8 cellular contexts compared by ENCODE assay signal in the genomic region with DNA sequence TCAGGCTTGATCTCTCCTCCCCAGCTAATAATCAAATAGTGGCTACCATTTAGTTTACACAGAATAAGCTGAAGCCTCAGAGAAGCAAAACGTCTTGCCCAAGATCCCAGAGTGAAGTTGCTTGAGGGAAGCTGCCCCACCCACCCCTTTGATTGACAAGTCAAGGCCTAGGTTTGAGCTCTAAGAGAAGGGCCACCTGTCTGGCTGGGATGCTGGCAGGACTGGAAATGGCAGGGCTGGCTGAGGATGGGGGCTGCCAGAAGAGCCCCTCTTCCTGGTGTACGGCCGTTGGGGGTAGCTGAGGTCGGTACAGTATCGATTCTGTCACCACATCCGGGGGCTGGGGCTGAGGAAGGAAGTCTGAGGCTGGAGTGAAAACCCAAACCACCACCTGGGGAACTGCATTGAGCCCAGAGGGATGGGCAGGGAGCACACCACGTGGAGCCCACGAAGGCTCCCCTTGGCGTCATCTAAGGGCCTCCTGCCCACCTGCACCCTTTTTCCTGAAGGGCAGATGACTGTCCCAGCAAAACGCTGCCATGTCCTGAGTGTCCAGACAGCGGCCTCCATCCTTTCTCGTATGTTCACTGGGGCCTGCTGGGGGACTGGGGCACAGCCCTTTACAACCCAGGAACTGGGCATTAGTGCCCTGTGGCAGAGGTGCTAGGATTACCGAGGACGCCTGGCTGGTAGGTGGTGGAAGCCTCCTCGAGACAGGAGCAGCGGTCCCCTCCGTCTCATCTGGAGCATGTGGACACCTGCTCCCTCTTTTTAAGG. TPM values are rescaled to one million over a fixed set of nuclear protein-coding genes. Genes with fewer than 3 reads are reported as not detected.
DNase-seq lines count a peak whose midpoint lies in the region; ATAC-seq, FAIRE-seq and TF ChIP-seq lines count a peak whose summit lies in the region.

No MANE protein-coding gene starts in this region.

- no peak overlapping the region for H3K4me3 ChIP-seq in Caco-2 (ENCODE audit: low read depth, low read length)
- peak overlapping the region; percentile 91 for H3K4me3 ChIP-seq in GM12878
- H3K4me3 ChIP-seq in transverse colon: peak overlapping the region in 1 of 4 donors; percentile 94

- CTCF ChIA-PET in Caco-2 (lab: Charles Lee) (interaction anchor here (1.0 kb wide), 2 partner anchors 13 to 123 kb away, joined by 3 read pairs; no protein-coding TSS in a partner anchor), GM12878 (lab: Yijun Ruan, JAX) (interaction anchor here (1.2 to 1.8 kb wide), 3 partner anchors 11 to 15 kb away, joined by 3 to 8 read pairs (median 5); no protein-coding TSS in a partner anchor)

- peak overlapping the region; percentile 95 for H3K27ac Mint-ChIP-seq in Caco-2 (ENCODE audit: unreplicated experiment)

- POLR2A ChIA-PET in Caco-2 (lab: Charles Lee) (interaction anchor here (0.6 kb wide), 1 partner anchor 1392 kb away, joined by 3 read pairs; a partner anchor contains a TSS), GM12878 (lab: Charles Lee) (interaction anchor here (0.6 to 1.4 kb wide), 6 partner anchors 10 to 395 kb away, joined by 3 to 5 read pairs (median 4); a partner anchor contains a TSS)

- DNase-seq in Caco-2: peak in 1 of 2 experiments; percentile 49
- DNase-seq in T-helper 2 cell: peak; percentile 24 to 86 (median 66)
- DNase-seq in GM12878 (ENCODE audit: low read depth, low spot score): peak; percentile 69
- DNase-seq in myocyte (ENCODE audit: low read depth): peak; percentile 26
- peak; percentile 76 for DNase-seq in transverse colon
- no peak for DNase-seq in retina

- peak overlapping the region; percentile 77 for H3K4me2 ChIP-seq in GM12878 (ENCODE audit: control insufficient read depth, insufficient read depth)

- TF ChIP-seq EP300 in GM12878 (IDR thresholded peaks at IDR 0.05; ENCODE audit: borderline replicate concordance in 1 of 2, control insufficient read depth in 1 of 2, low read depth in 2 of 2, low read length in 2 of 2) (peak; percentile 1 to 56; a peak in 1 of 4 replicates), transverse colon (IDR thresholded peaks at IDR 0.05; ENCODE audit: low read depth) (no peak)

- peak overlapping the region; percentile 82 for H3K9ac ChIP-seq in GM12878 (ENCODE audit: control insufficient read depth, insufficient read depth, low read length)

- SMC1A ChIA-PET in GM12878 (lab: Charles Lee; ENCODE audit: uncharacterized antibody, unreplicated experiment): interaction anchor here (0.8 to 1.3 kb wide), 6 partner anchors 11 to 107 kb away, joined by 3 to 4 read pairs (median 3); no protein-coding TSS in a partner anchor

- H3K4me1 ChIP-seq in Caco-2: peaks cover 24% of the 10 kb centered on the region
- H3K4me1 ChIP-seq in GM12878 (ENCODE audit: control insufficient read depth, insufficient read depth, low read length): peaks cover 30% of the 10 kb centered on the region
- peaks cover 20 to 41% (median 29%) of the 10 kb centered on the region in 4 donors for H3K4me1 ChIP-seq in transverse colon

- H3K27ac ChIP-seq in GM12878 (ENCODE audit: control insufficient read depth, insufficient read depth): peak overlapping the region; percentile 88
- H3K27ac ChIP-seq in transverse colon: peak overlapping the region; percentile 95 to 96 (median 95)

- WGBS in GM12878 (ENCODE audit: insufficient coverage, insufficient replicate concordance, low lambda C conversion rate, missing lambda C conversion rate): under 1% methylated on average over 17 of the region's 17 CpGs
- WGBS in transverse colon (ENCODE audit: low coverage in 1 of 2), 2 donors: 30 to 48% methylated on average over 6 to 17 of the region's 17 CpGs

- H3K36me3 ChIP-seq in Caco-2 (ENCODE audit: control insufficient read depth, insufficient read depth, low read length) (peaks cover 3% of the 10 kb centered on the region), GM12878 (ENCODE audit: control insufficient read depth in 2 of 2, insufficient read depth in 2 of 2, low read length in 1 of 2) (peaks cover 4 to 29% of the 10 kb centered on the region in 2 experiments; a peak in 3 of 4 replicates), transverse colon (peaks cover 0 to 24% (median 9%) of the 10 kb centered on the region in 4 donors)

- RAD21 ChIA-PET in GM12878 (lab: Charles Lee; ENCODE audit: unreplicated experiment): interaction anchor here (1.0 to 2.1 kb wide), 5 partner anchors 26 to 100 kb away, joined by 3 to 7 read pairs (median 4); a partner anchor contains a TSS

- no peaks in the 10 kb centered on the region for H3K9me3 ChIP-seq in Caco-2
- no peaks in the 10 kb centered on the region for H3K9me3 ChIP-seq in GM12878 (replicated peaks; ENCODE audit: control insufficient read depth, insufficient read depth, low read length)
- H3K9me3 ChIP-seq in transverse colon: no peaks in the 10 kb centered on the region

- H3K4me3 Mint-ChIP-seq in Caco-2 (ENCODE audit: unreplicated experiment): peak overlapping the region; percentile 99

- H3K9me3 Mint-ChIP-seq in Caco-2 (ENCODE audit: unreplicated experiment): no peaks in the 10 kb centered on the region

- TF ChIP-seq RAD21 in GM12878 (IDR thresholded peaks at IDR 0.05; ENCODE audit: insufficient read depth, low read depth, low read length): no peak

- ATAC-seq in HG02885 (IDR thresholded peaks at IDR 0.05; ENCODE audit: poor library complexity, unreplicated experiment) (peak; percentile 23), GM12878 (peak; percentile 45), HG03520 (IDR thresholded peaks at IDR 0.05; ENCODE audit: unreplicated experiment) (no peak)

- no peaks in the 10 kb centered on the region for H4K20me1 ChIP-seq in GM12878 (ENCODE audit: control insufficient read depth, insufficient read depth)

- peaks cover 68% of the 10 kb centered on the region for H3K36me3 Mint-ChIP-seq in Caco-2 (ENCODE audit: insufficient read depth, unreplicated experiment)

- H3K79me2 ChIP-seq in GM12878 (ENCODE audit: control insufficient read depth, insufficient read depth, low read length): peaks cover 44% of the 10 kb centered on the region

- H2AFZ ChIP-seq in GM12878 (ENCODE audit: control insufficient read depth, low read depth, low read length): no peak overlapping the region

- H3K27me3 ChIP-seq in Caco-2 (replicated peaks; ENCODE audit: control insufficient read depth, insufficient read depth, low read length): no peaks in the 10 kb centered on the region
- H3K27me3 ChIP-seq in GM12878 (replicated peaks in 1 of 2; ENCODE audit: control insufficient read depth in 2 of 2, insufficient read depth in 2 of 2, low read length in 1 of 2): no peaks in the 10 kb centered on the region
- no peaks in the 10 kb centered on the region for H3K27me3 ChIP-seq in transverse colon

- in situ Hi-C loops in GM12878 (cut with MboI): no loop called here
- in situ Hi-C loops in transverse colon (cut with MboI; ENCODE audit: low pct_ligation_motif_present in 1 of 4, low pct_unique_long_range_greater_than_20kb in 1 of 4, low sequenced_read_pairs in 3 of 4): no loop called here

- H3K4me1 Mint-ChIP-seq in Caco-2 (ENCODE audit: low read depth, unreplicated experiment): peaks cover 19% of the 10 kb centered on the region

- TF ChIP-seq CTCF in Caco-2 (IDR thresholded peaks at IDR 0.05; ENCODE audit: insufficient read depth in 1 of 2, low read depth in 1 of 2, low read length in 1 of 2, severe bottlenecking in 1 of 2, unreplicated experiment in 1 of 2): no peak
- TF ChIP-seq CTCF in GM12878 (IDR thresholded peaks at IDR 0.05 in 2 of 3, conservative IDR thresholded peaks at IDR 0.05 in 1 of 3; ENCODE audit: control insufficient read depth in 2 of 3, extremely low read depth in 1 of 3, insufficient read depth in 1 of 3, low read depth in 3 of 3, low read length in 3 of 3): no peak
- TF ChIP-seq CTCF in transverse colon (IDR thresholded peaks at IDR 0.05): no peak

- peak; percentile 92 for FAIRE-seq in GM12878 (lab: Jason Lieb, UNC)

- BruUV-seq in Caco-2 (replicated peaks; lab: Mats Ljungman, UMichigan) (no TSS peak), GM12878 (replicated peaks; lab: Mats Ljungman, UMichigan) (no TSS peak)

- TF ChIP-seq POLR2A in GM12878 (IDR thresholded peaks at IDR 0.05; ENCODE audit: low read depth, low read length) (peak; percentile 39), transverse colon (IDR thresholded peaks at IDR 0.05) (no peak)

- H3K27me3 Mint-ChIP-seq in Caco-2 (ENCODE audit: insufficient read depth, unreplicated experiment): no peaks in the 10 kb centered on the region

- intact Hi-C loops in Caco-2 (cut with micrococcal nuclease; ENCODE audit: unreplicated experiment): no loop called here
- intact Hi-C loops in GM12878 (cut with micrococcal nuclease; ENCODE audit: unreplicated experiment): loop anchor here (5.0 kb wide), 1 partner anchor 106 kb away; no protein-coding TSS in a partner anchor
- intact Hi-C loops in transverse colon (cut with DNase I; ENCODE audit: low total_unique reads): no loop called here

RNA-seq across cellular contexts. Expression of a gene that starts 1.4 kb away (rescaled TPM):
- 45.4 and 48.4 TPM in 2 replicates for total RNA-seq in Caco-2 (2022)
- 23.7 and 25.9 TPM in 2 replicates for total RNA-seq in GM12878 (2013; cell fraction: nucleolus; rRNA removed)
- total RNA-seq in GM12878 (2014; rRNA removed): 25.1 and 35.4 TPM in 2 replicates
- 13.3 and 14.4 TPM in 2 replicates for total RNA-seq in GM12878 (2014; rRNA removed; fragmentation: Illumina TruSeq; extraction: Trizol)
- total RNA-seq in GM12878 (2021): 88.9 and 98.8 TPM in 2 replicates
- polyA plus RNA-seq in GM12878 (2011; ENCODE audit: low read depth): 30.7 TPM
- 7.7 and 12.6 TPM in 2 replicates for polyA plus RNA-seq in GM12878 (2011; rRNA removed)
- 22.8 and 23.6 TPM in 2 replicates for polyA plus RNA-seq in GM12878 (2011; cell fraction: cytosol; rRNA removed)
- 70.9 and 92.1 TPM in 2 replicates for polyA plus RNA-seq in GM12878 (2011; cell fraction: nucleus; rRNA removed)
- 56.6 and 58.8 TPM in 2 replicates for polyA plus RNA-seq in GM12878 (2012)
- 16.9 and 31.3 TPM in 2 replicates for polyA plus RNA-seq in GM12878 (2014; fragmentation: Illumina TruSeq; extraction: Trizol)
- 10 to 100 TPM in 1 of 2 experiments, 1 to 10 TPM in 1; 2.3 to 11.8 TPM for polyA plus RNA-seq in GM12878 (2014; fragmentation: Nextera tagmentation; extraction: Ambion mirVana)
- 34.4 and 45.7 TPM in 2 replicates for polyA plus RNA-seq in GM12878 (2014; rRNA removed)
- 10 to 100 TPM; 44.6 to 50.7 TPM for polyA plus RNA-seq in GM12878 (2016; fragmentation: Nextera tagmentation; extraction: Ambion mirVana)
- 21.4 and 38.0 TPM in 2 replicates for polyA minus RNA-seq in GM12878 (2011; rRNA and poly(A)+ RNA removed)
- polyA minus RNA-seq in GM12878 (2011; cell fraction: cytosol; rRNA and poly(A)+ RNA removed): 27.0 and 27.5 TPM in 2 replicates
- polyA minus RNA-seq in GM12878 (2011; cell fraction: nucleus; rRNA and poly(A)+ RNA removed): 11.1 and 26.6 TPM in 2 replicates
- total RNA-seq in myocyte: 5.2 and 10.6 TPM in 2 replicates
- polyA plus RNA-seq in myocyte (2012): 17.1 TPM
- total RNA-seq in transverse colon: 100 to 1,000 TPM in 1 of 4 donors, 10 to 100 TPM in 3; 40.1 to 201 (median 53.5) TPM

RNA-seq across cellular contexts. Expression of a gene that starts 27.5 kb away (rescaled TPM):
- total RNA-seq in Caco-2 (2022) (30.6 and 33.1 TPM in 2 replicates), GM12878 (2014; rRNA removed) (7.9 and 10.1 TPM in 2 replicates), GM12878 (2014; rRNA removed; fragmentation: Illumina TruSeq; extraction: Trizol) (5.8 and 6.9 TPM in 2 replicates), GM12878 (2021) (13.0 and 13.3 TPM in 2 replicates), myocyte (19.2 and 24.8 TPM in 2 replicates), transverse colon (10 to 100 TPM in 3 of 4 donors, 1 to 10 TPM in 1; 9.7 to 16.1 (median 11.8) TPM)
- 13.5 and 18.7 TPM in 2 replicates for total RNA-seq in GM12878 (2013; cell fraction: nucleolus; rRNA removed)
- polyA plus RNA-seq in GM12878 (2011; ENCODE audit: low read depth): 5.4 TPM
- polyA plus RNA-seq in GM12878 (2011; rRNA removed) (3.3 and 4.2 TPM in 2 replicates), GM12878 (2014; fragmentation: Illumina TruSeq; extraction: Trizol) (8.0 and 8.7 TPM in 2 replicates), GM12878 (2014; fragmentation: Nextera tagmentation; extraction: Ambion mirVana) (1 to 10 TPM; 1.3 to 1.8 TPM), GM12878 (2014; rRNA removed) (14.1 and 14.2 TPM in 2 replicates), GM12878 (2016; fragmentation: Nextera tagmentation; extraction: Ambion mirVana) (1 to 10 TPM; 6.7 to 8.8 TPM)
- polyA plus RNA-seq in GM12878 (2011; cell fraction: cytosol; rRNA removed): 4.9 and 8.7 TPM in 2 replicates
- polyA plus RNA-seq in GM12878 (2011; cell fraction: nucleus; rRNA removed): 11.0 and 19.0 TPM in 2 replicates
- 5.9 and 11.6 TPM in 2 replicates for polyA plus RNA-seq in GM12878 (2012)
- 2.9 and 4.9 TPM in 2 replicates for polyA minus RNA-seq in GM12878 (2011; rRNA and poly(A)+ RNA removed)
- polyA minus RNA-seq in GM12878 (2011; cell fraction: cytosol; rRNA and poly(A)+ RNA removed): 1.2 and 1.5 TPM in 2 replicates
- 3.6 and 4.2 TPM in 2 replicates for polyA minus RNA-seq in GM12878 (2011; cell fraction: nucleus; rRNA and poly(A)+ RNA removed)
- 22.3 TPM for polyA plus RNA-seq in myocyte (2012)

RNA-seq across cellular contexts. Expression of a gene that starts 27.9 kb away (rescaled TPM):
- total RNA-seq in Caco-2 (2022): 151 and 162 TPM in 2 replicates
- 77.4 and 81.2 TPM in 2 replicates for total RNA-seq in GM12878 (2013; cell fraction: nucleolus; rRNA removed)
- total RNA-seq in GM12878 (2014; rRNA removed): 51.1 and 54.8 TPM in 2 replicates
- total RNA-seq in GM12878 (2014; rRNA removed; fragmentation: Illumina TruSeq; extraction: Trizol): 17.5 and 18.9 TPM in 2 replicates
- 55.0 and 56.1 TPM in 2 replicates for total RNA-seq in GM12878 (2021)
- polyA plus RNA-seq in GM12878 (2011; ENCODE audit: low read depth): 12.4 TPM
- polyA plus RNA-seq in GM12878 (2011; rRNA removed): 19.7 and 26.1 TPM in 2 replicates
- polyA plus RNA-seq in GM12878 (2011; cell fraction: cytosol; rRNA removed): 45.1 and 60.8 TPM in 2 replicates
- polyA plus RNA-seq in GM12878 (2011; cell fraction: nucleus; rRNA removed): 186 and 249 TPM in 2 replicates
- 35.8 and 44.1 TPM in 2 replicates for polyA plus RNA-seq in GM12878 (2012)
- polyA plus RNA-seq in GM12878 (2014; fragmentation: Illumina TruSeq; extraction: Trizol): 4.5 and 16.0 TPM in 2 replicates
- polyA plus RNA-seq in GM12878 (2014; fragmentation: Nextera tagmentation; extraction: Ambion mirVana): 1 to 10 TPM in 1 of 2 experiments, under 1 TPM in 1; 0.42 to 1.6 TPM
- 62.8 and 65.4 TPM in 2 replicates for polyA plus RNA-seq in GM12878 (2014; rRNA removed)
- polyA plus RNA-seq in GM12878 (2016; fragmentation: Nextera tagmentation; extraction: Ambion mirVana): 10 to 100 TPM in 1 of 2 experiments, 1 to 10 TPM in 1; 6.6 to 27.9 TPM
- polyA minus RNA-seq in GM12878 (2011; rRNA and poly(A)+ RNA removed): 30.9 and 64.5 TPM in 2 replicates
- polyA minus RNA-seq in GM12878 (2011; cell fraction: cytosol; rRNA and poly(A)+ RNA removed): 18.6 and 18.7 TPM in 2 replicates
- polyA minus RNA-seq in GM12878 (2011; cell fraction: nucleus; rRNA and poly(A)+ RNA removed): 39.0 and 63.6 TPM in 2 replicates
- 75.0 and 82.5 TPM in 2 replicates for total RNA-seq in myocyte
- 55.1 TPM for polyA plus RNA-seq in myocyte (2012)
- total RNA-seq in transverse colon: 100 to 1,000 TPM in 3 of 4 donors, 10 to 100 TPM in 1; 81.6 to 306 (median 174) TPM

RNA-seq across cellular contexts. Expression of a gene that starts 57.4 kb away (rescaled TPM):
- total RNA-seq in Caco-2 (2022) (0.39 and 0.75 TPM in 2 replicates), GM12878 (2014; rRNA removed) (0.27 and 0.62 TPM in 2 replicates), GM12878 (2014; rRNA removed; fragmentation: Illumina TruSeq; extraction: Trizol) (0.23 and 0.27 TPM in 2 replicates), GM12878 (2021) (0.64 and 0.74 TPM in 2 replicates), myocyte (3.9 and 5.9 TPM in 2 replicates), transverse colon (10 to 100 TPM in 1 of 4 donors, 1 to 10 TPM in 3; 5.3 to 27.1 (median 7.5) TPM)
- 5.6 and 5.9 TPM in 2 replicates for total RNA-seq in GM12878 (2013; cell fraction: nucleolus; rRNA removed)
- polyA plus RNA-seq in GM12878 (2011; ENCODE audit: low read depth): 0.80 TPM
- polyA plus RNA-seq in GM12878 (2011; rRNA removed) (2.4 and 2.5 TPM in 2 replicates), GM12878 (2014; fragmentation: Illumina TruSeq; extraction: Trizol) (0.35 and 0.76 TPM in 2 replicates), GM12878 (2014; fragmentation: Nextera tagmentation; extraction: Ambion mirVana) (under 1 TPM; 0.11 to 0.16 TPM), GM12878 (2014; rRNA removed) (0.46 and 0.47 TPM in 2 replicates), GM12878 (2016; fragmentation: Nextera tagmentation; extraction: Ambion mirVana) (under 1 TPM in 1 of 2 experiments, not detected in 1; 0.05 TPM)
- polyA plus RNA-seq in GM12878 (2011; cell fraction: cytosol; rRNA removed): 1.9 and 2.3 TPM in 2 replicates
- 2.0 and 2.3 TPM in 2 replicates for polyA plus RNA-seq in GM12878 (2011; cell fraction: nucleus; rRNA removed)
- 1.5 and 1.7 TPM in 2 replicates for polyA plus RNA-seq in GM12878 (2012)
- polyA minus RNA-seq in GM12878 (2011; rRNA and poly(A)+ RNA removed): 0.95 and 2.6 TPM in 2 replicates
- polyA minus RNA-seq in GM12878 (2011; cell fraction: cytosol; rRNA and poly(A)+ RNA removed): 1.1 and 1.6 TPM in 2 replicates
- polyA minus RNA-seq in GM12878 (2011; cell fraction: nucleus; rRNA and poly(A)+ RNA removed): 0.48 and 0.67 TPM in 2 replicates
- polyA plus RNA-seq in myocyte (2012): 4.8 TPM
